Comparison of ENCODE assay signal across 19 cellular contexts in the genomic region with DNA sequence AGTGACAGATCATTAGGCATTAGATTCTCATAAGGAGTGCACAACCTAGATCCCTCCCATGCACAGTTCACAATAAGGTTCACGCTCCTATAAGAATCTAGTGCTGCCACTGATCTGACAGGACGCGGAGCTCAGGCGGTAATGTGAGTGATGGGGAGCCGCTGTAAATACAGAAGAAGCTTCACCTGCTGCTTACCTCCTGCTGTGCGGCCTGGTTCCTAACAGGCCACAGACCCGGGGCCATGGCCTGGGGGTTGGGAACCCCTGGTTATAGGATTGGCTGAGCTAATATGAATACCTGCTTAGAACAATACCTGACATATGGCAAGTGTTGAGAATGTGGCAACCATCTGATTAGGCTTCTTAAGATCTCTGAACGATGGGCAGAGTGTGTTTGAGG. TPM values are rescaled to one million over a fixed set of nuclear protein-coding genes. Genes with fewer than 3 reads are reported as not detected.
DNase-seq lines count a peak whose midpoint lies in the region; ATAC-seq and FAIRE-seq lines count a peak whose summit lies in the region.
"Had no signal": no experiment of that assay in that cellular context is flagged by ENCODE, and none has a peak within 500 bp of the region (broad histone marks: within the 10 kb centered on the region; RNA-seq: fewer than 3 reads in every experiment).

No MANE protein-coding gene starts in this region.

- no peaks in the 10 kb centered on the region for H3K9me3 ChIP-seq in small intestine (ENCODE audit: control insufficient read depth, low read depth)
- H3K9me3 ChIP-seq: A549, BE2C had no signal

- no peak for FAIRE-seq in small intestine (lab: Jason Lieb, UNC)
- FAIRE-seq: A549, D721Med, GM19239, H54 had no signal

- no peaks in the 10 kb centered on the region for H3K27me3 ChIP-seq in small intestine (ENCODE audit: control insufficient read depth in 2 of 2, insufficient read depth in 2 of 2, low read length in 2 of 2)
- H3K27me3 ChIP-seq: BE2C had no signal

- 76 to 80% (median 79%) methylated on average over 8 of the region's 8 CpGs for WGBS in small intestine, 3 donors

- no peaks in the 10 kb centered on the region for H3K4me1 ChIP-seq in small intestine (ENCODE audit: control insufficient read depth in 2 of 2, insufficient read depth in 1 of 2, low read depth in 1 of 2, low read length in 1 of 2)
- H3K4me1 ChIP-seq: A549, BE2C had no signal

- DNase-seq in ELF-1 (ENCODE audit: low read depth, low spot score), result peak; percentile 53
- DNase-seq in NCI-H146 treated with DMSO at 0.1 percent for 48 hours (lab: John Stamatoyannopoulos, UW; ENCODE audit: unreplicated experiment), result peak; percentile 19
- peak; percentile 44 for DNase-seq in NCI-H82 treated with DMSO at 0.1 percent for 48 hours (lab: John Stamatoyannopoulos, UW; ENCODE audit: unreplicated experiment)
- DNase-seq in small intestine, result peak; percentile 29
- no peak for DNase-seq in DMS 273 treated with DMSO at 0.1 percent for 48 hours (lab: John Stamatoyannopoulos, UW)
- DNase-seq: BE2C; CD4-positive, alpha-beta memory T cell; COR-L47; DND-41; GF-D8; GM23248 had no signal

- no peak overlapping the region for H3K4me3 ChIP-seq in small intestine (ENCODE audit: low read depth in 1 of 2, low read length in 2 of 2)
- H3K4me3 ChIP-seq: A549, GM23248 had no signal

- no peak for ATAC-seq in GM19351 (IDR thresholded peaks at IDR 0.05; ENCODE audit: unreplicated experiment)
- ATAC-seq: A549, HCT116 had no signal

- H3K36me3 ChIP-seq in small intestine (ENCODE audit: control insufficient read depth in 2 of 2, insufficient read depth in 2 of 2, low read length in 2 of 2), result no peaks in the 10 kb centered on the region
- H3K36me3 ChIP-seq: BE2C had no signal

- no peak overlapping the region for H3K27ac ChIP-seq in small intestine (ENCODE audit: low read depth in 1 of 2, low read length in 1 of 2)
- H3K27ac ChIP-seq: A549, C4-2B, GM23248 had no signal

RNA-seq across cellular contexts. Expression of gene PNPLA1, which starts 2.4 kb away (rescaled TPM):
- polyA plus RNA-seq in small intestine, result 1 to 10 TPM in 2 of 3 donors, under 1 TPM in 1; 0.55 to 2.7 (median 1.3) TPM
- polyA plus RNA-seq: AG04450; CD4-positive, alpha-beta memory T cell; GM23248 had no signal
